ENCODE assay signal across 19 cellular contexts in the genomic region with DNA sequence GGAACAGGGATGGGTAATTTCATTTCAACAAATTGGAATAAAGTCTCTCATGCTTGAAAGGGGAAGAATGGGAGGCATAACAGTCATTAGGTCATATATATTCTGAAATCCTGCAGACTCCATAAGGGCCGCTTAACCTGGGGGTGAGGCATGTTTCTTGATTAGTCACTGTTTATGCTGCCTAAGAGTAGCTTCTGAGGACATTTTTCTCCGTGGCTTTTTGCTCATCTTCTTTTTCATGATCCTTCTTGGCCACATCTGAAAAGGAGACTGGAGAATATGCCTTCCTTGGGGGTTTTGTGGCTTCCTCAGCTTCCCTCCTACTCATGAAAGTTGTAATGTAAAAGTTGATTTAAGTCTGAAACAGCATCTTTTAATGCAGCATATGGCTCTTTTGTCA. TPM values are rescaled to one million over a fixed set of nuclear protein-coding genes. Genes with fewer than 3 reads are reported as not detected.
"Had no signal": no experiment of that assay in that cellular context is flagged by ENCODE, and none has a peak within 500 bp of the region (broad histone marks: within the 10 kb centered on the region; RNA-seq: fewer than 3 reads in every experiment).

No MANE protein-coding gene starts in this region.

- H3K9me3 ChIP-seq: body of pancreas, ovary, psoas muscle, testis had no signal

- ATAC-seq: activated CD8-positive, alpha-beta memory T cell treated with anti-CD3 and anti-CD28 coated beads, Interleukin-2, amount 10 ng/mL, durations not matched to agents 7 days and 5 days; body of pancreas; effector memory CD8-positive, alpha-beta T cell; naive thymus-derived CD8-positive, alpha-beta T cell; psoas muscle; right cardiac atrium; WTC11 had no signal

- H3K27ac Mint-ChIP-seq: activated CD8-positive, alpha-beta memory T cell treated with anti-CD3 and anti-CD28 coated beads, Interleukin-2, amount 10 ng/mL, durations not matched to agents 7 days and 5 days; activated naive CD8-positive, alpha-beta T cell; effector memory CD8-positive, alpha-beta T cell; naive thymus-derived CD8-positive, alpha-beta T cell; type B pancreatic cell; WTC11 had no signal

- H3K4me3 ChIP-seq: body of pancreas, hepatocyte, ovary, psoas muscle, testis had no signal

- H3K27ac ChIP-seq: body of pancreas, hepatocyte, ovary, psoas muscle, testis had no signal

- H3K4me1 ChIP-seq: body of pancreas, psoas muscle, testis had no signal

- H3K27me3 Mint-ChIP-seq: type B pancreatic cell had no signal

- DNase-seq: activated CD8-positive, alpha-beta memory T cell treated with anti-CD3 and anti-CD28 coated beads, Interleukin-2, amount 10 ng/mL, durations not matched to agents 7 days and 5 days; activated gamma-delta T cell; body of pancreas; caudate nucleus; effector memory CD8-positive, alpha-beta T cell; foreskin fibroblast; mesendoderm; ovary; psoas muscle; right cardiac atrium; stimulated activated CD4-positive, alpha-beta T cell treated with anti-CD3 and anti-CD28 coated beads, Interleukin-15, amount 100 ng/mL, for 24 hours; stimulated activated CD4-positive, alpha-beta T cell treated with anti-CD3 and anti-CD28 coated beads, Interleukin-2, amount 100 ng/mL, for 48 hours; SW 1271; testis had no signal

- H3K27me3 ChIP-seq: body of pancreas, hepatocyte, ovary, testis had no signal

- H3K4me3 Mint-ChIP-seq: activated CD8-positive, alpha-beta memory T cell treated with anti-CD3 and anti-CD28 coated beads, Interleukin-2, amount 10 ng/mL, durations not matched to agents 7 days and 5 days; activated naive CD8-positive, alpha-beta T cell; effector memory CD8-positive, alpha-beta T cell; naive thymus-derived CD8-positive, alpha-beta T cell; type B pancreatic cell; WTC11 had no signal

- H3K36me3 Mint-ChIP-seq: activated CD8-positive, alpha-beta memory T cell treated with anti-CD3 and anti-CD28 coated beads, Interleukin-2, amount 10 ng/mL, durations not matched to agents 7 days and 5 days; activated naive CD8-positive, alpha-beta T cell; type B pancreatic cell; WTC11 had no signal

- H3K9me3 Mint-ChIP-seq: effector memory CD8-positive, alpha-beta T cell; type B pancreatic cell; WTC11 had no signal

- H2AFZ ChIP-seq: hepatocyte had no signal

- H3K4me1 Mint-ChIP-seq: activated CD8-positive, alpha-beta memory T cell treated with anti-CD3 and anti-CD28 coated beads, Interleukin-2, amount 10 ng/mL, durations not matched to agents 7 days and 5 days had no signal

- H3K36me3 ChIP-seq: ovary had no signal

- H3K4me2 ChIP-seq: hepatocyte had no signal

- H3K79me2 ChIP-seq: hepatocyte had no signal

RNA-seq across cellular contexts. Expression of gene CFAP20DC, which starts 20.0 kb away (rescaled TPM):
- total RNA-seq: psoas muscle had no signal
